In genomic region chr17:47324224-47325020, GRCh38 we compare ENCODE assay signal across 8 cellular contexts. TPM values are rescaled to one million over a fixed set of nuclear protein-coding genes. Genes with fewer than 3 reads are reported as not detected.
DNase-seq lines count a peak whose midpoint lies in the region; ATAC-seq and TF ChIP-seq lines count a peak whose summit lies in the region.

No MANE protein-coding gene starts in this region.

- peaks cover 0 to 5% (median 0%) of the 10 kb centered on the region in 8 donors for H3K9me3 Mint-ChIP-seq in CD4-positive, alpha-beta memory T cell

- peak overlapping the region; percentile 88 to 98 (median 97) for H3K27ac Mint-ChIP-seq in CD4-positive, alpha-beta memory T cell

- peak overlapping the region; percentile 95 to 100 (median 98) for H3K4me3 Mint-ChIP-seq in CD4-positive, alpha-beta memory T cell

- intact Hi-C loops in CD4-positive, alpha-beta memory T cell (cut with micrococcal nuclease), result loop anchor here (2.0 kb wide), 1 partner anchor 136 kb away; the partner anchor contains the start of gene CDC27
- intact Hi-C loops in ovary (cut with DNase I), result loop anchor here in 1 of 4 donors (5.0 kb wide), 1 partner anchor 97 kb away; no protein-coding TSS in a partner anchor

- CTCF ChIA-PET in CD4-positive, alpha-beta memory T cell (lab: Charles Lee; ENCODE audit: partially characterized antibody), result interaction anchor here (1.1 to 1.4 kb wide), 2 partner anchors 9 to 12 kb away, joined by 3 to 5 read pairs; no protein-coding TSS in a partner anchor

- H3K27me3 ChIP-seq in CD4-positive, alpha-beta memory T cell (ENCODE audit: insufficient read depth, low read length), result no peaks in the 10 kb centered on the region
- H3K27me3 ChIP-seq in gastroesophageal sphincter (no peaks in the 10 kb centered on the region), ovary (no peaks in the 10 kb centered on the region)

- peak; percentile 35 to 76 (median 56) for DNase-seq in CD4-positive, alpha-beta memory T cell
- DNase-seq in GM19238 (ENCODE audit: insufficient read length, low spot score), result peak; percentile 23
- peak; percentile 71 for DNase-seq in OCI-M2 (lab: John Stamatoyannopoulos, UW; ENCODE audit: unreplicated experiment)
- DNase-seq in activated T-helper 9 cell treated with anti-CD3 and anti-CD28 coated beads, Interleukin-2, amount 50 U/mL, for 16 hours (ENCODE audit: low read depth), result peak; percentile 22
- peak; percentile 36 to 74 (median 54) for DNase-seq in ovary
- no peak for DNase-seq in NCI-H2081 treated with DMSO at 0.1 percent for 48 hours (lab: John Stamatoyannopoulos, UW)

- TF ChIP-seq POLR2A in gastroesophageal sphincter (IDR thresholded peaks at IDR 0.05) (no peak), ovary (IDR thresholded peaks at IDR 0.05) (no peak)

- H3K4me1 Mint-ChIP-seq in CD4-positive, alpha-beta memory T cell, result peaks cover 16 to 26% (median 19%) of the 10 kb centered on the region in 4 donors

- H3K9me3 ChIP-seq in CD4-positive, alpha-beta memory T cell (ENCODE audit: control insufficient read depth in 1 of 2, low read length in 2 of 2), result no peaks in the 10 kb centered on the region
- H3K9me3 ChIP-seq in gastroesophageal sphincter (no peaks in the 10 kb centered on the region), ovary (no peaks in the 10 kb centered on the region)

- ATAC-seq in HG03442 (IDR thresholded peaks at IDR 0.05; ENCODE audit: unreplicated experiment) (peak; percentile 24), gastroesophageal sphincter (peak; percentile 54)

- peaks cover 4% of the 10 kb centered on the region for H3K4me1 ChIP-seq in CD4-positive, alpha-beta memory T cell (ENCODE audit: insufficient read depth, low read length)
- H3K4me1 ChIP-seq in gastroesophageal sphincter (peaks cover 0 to 8% (median 0%) of the 10 kb centered on the region in 3 donors), ovary (ENCODE audit: insufficient read depth) (no peaks in the 10 kb centered on the region)

- peaks cover 0 to 10% of the 10 kb centered on the region in 2 donors for H3K36me3 Mint-ChIP-seq in CD4-positive, alpha-beta memory T cell

- no peaks in the 10 kb centered on the region for H3K27me3 Mint-ChIP-seq in CD4-positive, alpha-beta memory T cell

- H3K4me3 ChIP-seq in CD4-positive, alpha-beta memory T cell (ENCODE audit: low read length in 2 of 2), result peak overlapping the region; percentile 70 to 85
- H3K4me3 ChIP-seq in gastroesophageal sphincter, result peak overlapping the region; percentile 66 to 68
- H3K4me3 ChIP-seq in ovary, result peak overlapping the region; percentile 70

- POLR2A ChIA-PET in CD4-positive, alpha-beta memory T cell (lab: Charles Lee; ENCODE audit: partially characterized antibody), result interaction anchor here (0.6 to 2.3 kb wide), 5 partner anchors 10 to 555 kb away, joined by 4 to 7 read pairs (median 4); partner anchors contain the start of genes CDC27 and KPNB1

- no peaks in the 10 kb centered on the region for H3K36me3 ChIP-seq in CD4-positive, alpha-beta memory T cell (ENCODE audit: insufficient read depth, low read length)
- no peaks in the 10 kb centered on the region for H3K36me3 ChIP-seq in gastroesophageal sphincter
- H3K36me3 ChIP-seq in ovary, result no peaks in the 10 kb centered on the region

- TF ChIP-seq EP300 in gastroesophageal sphincter (IDR thresholded peaks at IDR 0.05) (no peak), ovary (IDR thresholded peaks at IDR 0.05) (no peak)

- H3K27ac ChIP-seq in CD4-positive, alpha-beta memory T cell (ENCODE audit: low read depth, low read length), result peak overlapping the region; percentile 58
- H3K27ac ChIP-seq in gastroesophageal sphincter, result peak overlapping the region; percentile 82 to 94 (median 92)
- peak overlapping the region; percentile 70 to 74 for H3K27ac ChIP-seq in ovary

- WGBS in gastroesophageal sphincter (ENCODE audit: low coverage in 1 of 2), 2 donors, result 18 to 22% methylated on average over 10 to 22 of the region's 28 CpGs
- 11 to 29% (median 16%) methylated on average over 28 of the region's 28 CpGs for WGBS in ovary, 3 donors

- TF ChIP-seq CTCF in gastroesophageal sphincter (IDR thresholded peaks at IDR 0.05) (no peak), ovary (IDR thresholded peaks at IDR 0.05) (no peak)

RNA-seq across cellular contexts. Expression of gene EFCAB13, which starts 0.7 kb away (rescaled TPM):
- 10 to 100 TPM; 18.7 to 22.3 TPM for total RNA-seq in CD4-positive, alpha-beta memory T cell
- 1 to 10 TPM in 1 of 2 donors, under 1 TPM in 1; 0.68 to 3.5 TPM for polyA plus RNA-seq in CD4-positive, alpha-beta memory T cell
- total RNA-seq in gastroesophageal sphincter, result 10 to 100 TPM in 1 of 4 donors, 1 to 10 TPM in 3; 7.0 to 14.5 (median 8.6) TPM
- total RNA-seq in ovary, result 10 to 100 TPM in 1 of 7 donors, 1 to 10 TPM in 6; 6.4 to 11.5 (median 9.3) TPM
- 1 to 10 TPM; 3.2 to 9.1 TPM for polyA plus RNA-seq in ovary
